In the genomic region with DNA sequence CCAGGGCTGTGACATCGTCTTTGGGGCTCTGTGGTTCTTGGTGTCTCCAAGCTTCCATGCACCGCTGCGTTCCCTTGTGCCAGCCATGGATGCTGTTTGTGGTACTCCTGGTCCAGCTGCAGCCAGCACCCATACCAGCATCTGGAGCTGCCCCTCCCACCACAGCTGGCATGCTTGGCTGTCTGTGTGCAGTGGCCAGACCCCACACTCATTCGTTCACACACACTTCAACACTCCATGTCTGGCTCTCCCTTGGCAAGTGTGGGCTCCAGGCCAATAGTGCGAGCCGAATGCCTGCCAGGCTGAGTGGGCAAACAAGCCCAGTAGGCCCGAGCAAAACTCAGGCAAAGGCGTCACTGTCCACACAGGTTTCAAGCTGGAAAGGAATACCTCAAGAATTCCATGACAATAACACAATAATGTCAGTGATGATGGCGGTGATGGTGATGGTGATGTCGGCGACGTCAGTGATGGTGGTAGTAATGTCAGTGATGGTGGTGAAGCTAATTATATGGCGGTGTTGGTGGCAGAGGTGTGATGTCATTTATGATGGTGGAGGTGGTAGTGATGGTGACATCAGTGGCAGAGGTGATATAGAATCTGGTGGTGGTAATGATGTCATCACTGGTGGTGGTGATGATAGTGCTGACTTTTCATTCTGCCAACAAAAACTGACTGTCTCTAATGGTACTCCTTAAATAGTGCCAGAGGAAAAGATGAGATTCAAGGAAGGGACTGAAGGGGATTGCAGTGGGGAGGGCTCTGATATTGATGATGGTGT, we compare ENCODE assay signal across 26 cellular contexts. TPM values are rescaled to one million over a fixed set of nuclear protein-coding genes. Genes with fewer than 3 reads are reported as not detected.
"Had no signal": no experiment of that assay in that cellular context is flagged by ENCODE, and none has a peak within 500 bp of the region (broad histone marks: within the 10 kb centered on the region; RNA-seq: fewer than 3 reads in every experiment).

No MANE protein-coding gene starts in this region.

- H3K4me1 ChIP-seq: adrenal gland, Peyer's patch had no signal

- H3K27me3 ChIP-seq: adrenal gland, Peyer's patch had no signal

- H3K9me3 Mint-ChIP-seq: T-helper 1 cell treated with Interleukin-12 subunit alpha and Interleukin-12 subunit beta and Interleukin-4 antibody, amounts not matched to agents 30 μg/mL and 1 μg/mL, for 36 hours had no signal

- H3K4me3 ChIP-seq: adrenal gland, MG63, Peyer's patch had no signal

- H3K4me3 Mint-ChIP-seq: activated CD8-positive, alpha-beta T cell treated with anti-CD3 and anti-CD28 coated beads, Interleukin-2, amount 10 ng/mL, durations not matched to agents 7 days and 5 days; activated naive CD4-positive, alpha-beta T cell treated with anti-CD3 and anti-CD28 coated beads for 36 hours; activated naive CD8-positive, alpha-beta T cell; T-helper 1 cell treated with Interleukin-12 subunit alpha and Interleukin-12 subunit beta and Interleukin-4 antibody, amounts not matched to agents 30 μg/mL and 1 μg/mL, for 36 hours; WTC11 had no signal

- H3K9me3 ChIP-seq: adrenal gland, Peyer's patch had no signal

- H3K27me3 Mint-ChIP-seq: activated naive CD8-positive, alpha-beta T cell had no signal

- H3K36me3 ChIP-seq: adrenal gland, MG63, Peyer's patch had no signal

- H3K27ac Mint-ChIP-seq: activated CD8-positive, alpha-beta T cell treated with anti-CD3 and anti-CD28 coated beads, Interleukin-2, amount 10 ng/mL, durations not matched to agents 7 days and 5 days; activated naive CD4-positive, alpha-beta T cell treated with anti-CD3 and anti-CD28 coated beads for 36 hours; activated naive CD8-positive, alpha-beta T cell; T-helper 1 cell treated with Interleukin-12 subunit alpha and Interleukin-12 subunit beta and Interleukin-4 antibody, amounts not matched to agents 30 μg/mL and 1 μg/mL, for 36 hours; WTC11 had no signal

- DNase-seq: activated CD4-positive, alpha-beta T cell treated with anti-CD3 and anti-CD28 coated beads for 48 hours; activated CD4-positive, alpha-beta T cell treated with anti-CD3 and anti-CD28 coated beads, Interleukin-2, amount 50 U/mL, for 4 hours; activated CD4-positive, CD25-positive, alpha-beta regulatory T cell treated with anti-CD3 and anti-CD28 coated beads, Interleukin-2, amount 50 U/mL, for 72 hours; activated CD8-positive, alpha-beta memory T cell treated with anti-CD3 and anti-CD28 coated beads, Interleukin-2, amount 50 U/mL, for 48 hours; activated CD8-positive, alpha-beta T cell treated with anti-CD3 and anti-CD28 coated beads, Interleukin-2, amount 10 ng/mL, durations not matched to agents 7 days and 5 days; activated gamma-delta T cell; activated naive CD4-positive, alpha-beta T cell treated with anti-CD3 and anti-CD28 coated beads for 36 hours; activated T-cell treated with anti-CD3 and anti-CD28 coated beads, Interleukin-2, amount 50 U/mL, for 1 hour; adrenal gland; anterior cingulate cortex; central memory CD4-positive, alpha-beta T cell; MG63; MV-4-11; NCI-H1105 treated with DMSO at 0.1 percent for 48 hours; NCI-H1436 treated with DMSO at 0.1 percent for 48 hours; NCI-H187; NCI-H2081; NCI-H510A treated with DMSO at 0.1 percent for 48 hours; SHP77 treated with DMSO at 0.1 percent for 48 hours; T-helper 9 cell had no signal

- ATAC-seq: activated CD8-positive, alpha-beta T cell treated with anti-CD3 and anti-CD28 coated beads, Interleukin-2, amount 10 ng/mL, durations not matched to agents 7 days and 5 days; WTC11 had no signal

- H3K27ac ChIP-seq: adrenal gland, Peyer's patch, RWPE1 had no signal

RNA-seq across cellular contexts. Expression of a gene that starts 19.3 kb away (rescaled TPM):
- total RNA-seq: activated CD8-positive, alpha-beta T cell treated with anti-CD3 and anti-CD28 coated beads, Interleukin-2, amount 10 ng/mL, durations not matched to agents 7 days and 5 days; activated naive CD4-positive, alpha-beta T cell treated with anti-CD3 and anti-CD28 coated beads for 36 hours; adrenal gland; Peyer's patch; SK-MEL-5; WTC11 had no signal
